ENCODE assay signal across 20 cellular contexts in the genomic region with DNA sequence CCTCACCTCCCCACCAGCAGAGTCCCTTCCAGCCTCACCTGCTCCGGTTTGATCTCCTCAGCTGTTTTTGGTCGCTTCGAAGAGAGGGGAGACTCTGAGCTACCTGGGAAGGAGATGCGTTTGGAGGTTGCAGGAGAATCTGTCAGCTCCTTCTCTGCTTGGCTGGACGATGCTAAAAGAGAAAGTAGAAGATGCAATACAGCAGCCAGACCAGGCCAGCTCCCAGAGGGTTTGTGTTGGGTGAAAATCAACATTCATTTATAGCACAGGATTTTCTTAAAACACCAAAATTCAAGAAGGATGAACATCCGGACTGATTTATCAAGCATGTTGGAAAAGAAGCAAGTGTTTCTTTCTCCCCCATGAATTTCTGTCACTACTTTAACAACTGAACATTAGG.
DNase-seq lines count a peak whose midpoint lies in the region; ATAC-seq and TF ChIP-seq lines count a peak whose summit lies in the region.
"Had no signal": no experiment of that assay in that cellular context is flagged by ENCODE, and none has a peak within 500 bp of the region (broad histone marks: within the 10 kb centered on the region; RNA-seq: fewer than 3 reads in every experiment).

No MANE protein-coding gene starts in this region.

- intact Hi-C loops in Right ventricle myocardium superior (cut with DNase I) (no loop called here), right cardiac atrium (cut with DNase I) (no loop called here), left ventricle myocardium inferior (cut with micrococcal nuclease) (no loop called here)

- H4K20me1 ChIP-seq in BLaER1 treated with 17β-estradiol and CSF1 and Interleukin-3, amounts not matched to agents 10 nM and 100 nM: peaks cover 0 to 22% (median 0%) of the 10 kb centered on the region in 11 experiments; a peak in 3 of 22 replicates

- POLR2A ChIA-PET in RWPE1 (lab: Yijun Ruan, JAX; ENCODE audit: low non-redundant PET): no interaction called here

- TF ChIP-seq CTCF in left ventricle myocardium inferior (IDR thresholded peaks at IDR 0.05; ENCODE audit: borderline replicate concordance): no peak
- no peak for TF ChIP-seq CTCF in nephron progenitor cell (IDR thresholded peaks at IDR 0.05)
- TF ChIP-seq CTCF in RWPE1 (conservative IDR thresholded peaks at IDR 0.05; ENCODE audit: low read depth): no peak

- ATAC-seq in Right ventricle myocardium superior (ENCODE audit: poor library complexity): peak; percentile 60
- ATAC-seq in right cardiac atrium: no peak
- ATAC-seq in HG03135 (IDR thresholded peaks at IDR 0.05; ENCODE audit: unreplicated experiment): no peak
- ATAC-seq: GM12878 had no signal

- no peak overlapping the region for H3K4me3 ChIP-seq in right cardiac atrium (ENCODE audit: low read length)
- no peak overlapping the region for H3K4me3 ChIP-seq in BLaER1 treated with 17β-estradiol and CSF1 and Interleukin-3, amounts not matched to agents 10 nM and 100 nM
- no peak overlapping the region for H3K4me3 ChIP-seq in left ventricle myocardium inferior
- H3K4me3 ChIP-seq: GM12878 had no signal

- H3K9ac ChIP-seq in BLaER1 treated with 17β-estradiol and CSF1 and Interleukin-3, amounts not matched to agents 10 nM and 100 nM: peak overlapping the region in 2 of 11 experiments; percentile 29 to 58; a peak in 1 of 22 replicates

- H3K4me1 ChIP-seq in right cardiac atrium (ENCODE audit: control insufficient read depth, insufficient read depth, low read length): peaks cover 9% of the 10 kb centered on the region
- peaks cover 24 to 47% (median 35%) of the 10 kb centered on the region in 10 experiments for H3K4me1 ChIP-seq in BLaER1 treated with 17β-estradiol and CSF1 and Interleukin-3, amounts not matched to agents 10 nM and 100 nM
- peaks cover 31% of the 10 kb centered on the region for H3K4me1 ChIP-seq in left ventricle myocardium inferior

- H3K9me3 ChIP-seq in right cardiac atrium (ENCODE audit: control insufficient read depth, low read length) (no peaks in the 10 kb centered on the region), left ventricle myocardium inferior (replicated peaks) (no peaks in the 10 kb centered on the region)
- no peaks in the 10 kb centered on the region for H3K9me3 ChIP-seq in BLaER1 treated with 17β-estradiol and CSF1 and Interleukin-3, amounts not matched to agents 10 nM and 100 nM (replicated peaks in 1 of 11)

- H3K27me3 ChIP-seq in right cardiac atrium (ENCODE audit: control insufficient read depth, insufficient read depth): no peaks in the 10 kb centered on the region
- no peaks in the 10 kb centered on the region for H3K27me3 ChIP-seq in BLaER1 treated with 17β-estradiol and CSF1 and Interleukin-3, amounts not matched to agents 10 nM and 100 nM
- H3K27me3 ChIP-seq in left ventricle myocardium inferior (ENCODE audit: low read depth): no peaks in the 10 kb centered on the region

- peak overlapping the region in 9 of 11 experiments; percentile 68 to 91 (median 81); a peak in 17 of 22 replicates for H3K4me2 ChIP-seq in BLaER1 treated with 17β-estradiol and CSF1 and Interleukin-3, amounts not matched to agents 10 nM and 100 nM

- H3K27ac ChIP-seq in right cardiac atrium (ENCODE audit: low read length) (no peak overlapping the region), left ventricle myocardium inferior (replicated peaks) (peak overlapping the region; percentile 62), RWPE1 (no peak overlapping the region)
- peak overlapping the region in 6 of 11 experiments; percentile 47 to 77 (median 72); a peak in 8 of 22 replicates for H3K27ac ChIP-seq in BLaER1 treated with 17β-estradiol and CSF1 and Interleukin-3, amounts not matched to agents 10 nM and 100 nM

- CTCF ChIA-PET in RWPE1 (lab: Yijun Ruan, JAX): interaction anchor here (0.6 kb wide), 1 partner anchor 182 kb away, joined by 3 read pairs; no protein-coding TSS in a partner anchor

- H3K27me3 Mint-ChIP-seq in nephron progenitor cell (ENCODE audit: low read depth, poor library complexity): no peaks in the 10 kb centered on the region
- H3K27me3 Mint-ChIP-seq: CD4-positive, CD25-positive, alpha-beta regulatory T cell had no signal

- DNase-seq in Right ventricle myocardium superior: no peak
- DNase-seq in right cardiac atrium: no peak
- DNase-seq in left ventricle myocardium inferior: no peak
- DNase-seq in nephron progenitor cell: no peak
- DNase-seq in RWPE1 (ENCODE audit: low spot score): no peak
- DNase-seq in stimulated activated CD8-positive, alpha-beta memory T cell treated with anti-CD3 and anti-CD28 coated beads, Interleukin-4, amount 100 ng/mL, for 48 hours: no peak
- DNase-seq: 8988T; C1 segment of cervical spinal cord; CD4-positive, CD25-positive, alpha-beta regulatory T cell; CD8-positive, alpha-beta memory T cell; COR-L47; DMS 273 treated with DMSO at 0.1 percent for 48 hours; DMS53; DND-41; EL; H9; IMR-90 had no signal

- peak overlapping the region; percentile 25 for H3K27ac Mint-ChIP-seq in nephron progenitor cell
- H3K27ac Mint-ChIP-seq: CD4-positive, CD25-positive, alpha-beta regulatory T cell; CD8-positive, alpha-beta memory T cell; H9 had no signal

- peaks cover 36% of the 10 kb centered on the region for H3K36me3 Mint-ChIP-seq in nephron progenitor cell (ENCODE audit: low read depth)
- H3K36me3 Mint-ChIP-seq: CD4-positive, CD25-positive, alpha-beta regulatory T cell; CD8-positive, alpha-beta memory T cell had no signal

- H3K36me3 ChIP-seq in BLaER1 treated with 17β-estradiol and CSF1 and Interleukin-3, amounts not matched to agents 10 nM and 100 nM: peaks cover 0 to 52% (median 0%) of the 10 kb centered on the region in 11 experiments; a peak in 6 of 22 replicates
- peaks cover 25% of the 10 kb centered on the region for H3K36me3 ChIP-seq in left ventricle myocardium inferior

- no peaks in the 10 kb centered on the region for H3K9me3 Mint-ChIP-seq in nephron progenitor cell
- H3K9me3 Mint-ChIP-seq: CD8-positive, alpha-beta memory T cell; H9 had no signal

- no peak overlapping the region for H3K4me3 Mint-ChIP-seq in nephron progenitor cell
- H3K4me3 Mint-ChIP-seq: CD4-positive, CD25-positive, alpha-beta regulatory T cell; CD8-positive, alpha-beta memory T cell; H9 had no signal

- 84% methylated on average over 6 of the region's 6 CpGs for WGBS in right cardiac atrium

- peaks cover 5% of the 10 kb centered on the region for H3K4me1 Mint-ChIP-seq in nephron progenitor cell
- H3K4me1 Mint-ChIP-seq: CD4-positive, CD25-positive, alpha-beta regulatory T cell; CD8-positive, alpha-beta memory T cell had no signal

Comparison
In these comparisons a context has a peak if more than half of its experiments do, and no peak if none do; other contexts are left out.
1. H3K27ac ChIP-seq: peak in BLaER1 treated with 17β-estradiol and CSF1 and Interleukin-3, amounts not matched to agents 10 nM and 100 nM (6 of 11) and left ventricle myocardium inferior (single experiment); none in right cardiac atrium (single experiment) and RWPE1 (single experiment).